8 cellular contexts compared by ENCODE assay signal in genomic region chr21:32612999-32613337, GRCh38. TPM values are rescaled to one million over a fixed set of nuclear protein-coding genes. Genes with fewer than 3 reads are reported as not detected.
DNase-seq lines count a peak whose midpoint lies in the region; ATAC-seq and TF ChIP-seq lines count a peak whose summit lies in the region.

No MANE protein-coding gene starts in this region.

- no peaks in the 10 kb centered on the region for H3K9me3 ChIP-seq in T-helper 17 cell (ENCODE audit: control insufficient read depth, low read length, poor library complexity, severe bottlenecking)
- no peaks in the 10 kb centered on the region for H3K9me3 ChIP-seq in sigmoid colon

- H3K36me3 Mint-ChIP-seq in T-helper 17 cell (ENCODE audit: low read depth) (peaks cover 4% of the 10 kb centered on the region), glutamatergic neuron (ENCODE audit: unreplicated experiment) (no peaks in the 10 kb centered on the region)

- 3% methylated on average over 15 of the region's 15 CpGs for WGBS in sigmoid colon, 2 donors

- H3K4me3 ChIP-seq in sigmoid colon: peak overlapping the region; percentile 61 to 96 (median 80)

- H3K9me3 Mint-ChIP-seq in glutamatergic neuron (ENCODE audit: unreplicated experiment): peaks cover 4% of the 10 kb centered on the region

- ATAC-seq in GM21717 (IDR thresholded peaks at IDR 0.05; ENCODE audit: unreplicated experiment): peak; percentile 8
- ATAC-seq in T-helper 17 cell: peak; percentile 1
- no peak for ATAC-seq in GM21529 (IDR thresholded peaks at IDR 0.05; ENCODE audit: unreplicated experiment)

- H3K4me1 Mint-ChIP-seq in T-helper 17 cell: peaks cover 16% of the 10 kb centered on the region
- no peaks in the 10 kb centered on the region for H3K4me1 Mint-ChIP-seq in glutamatergic neuron (ENCODE audit: low read depth, unreplicated experiment)

- DNase-seq in T-helper 17 cell (no peak), glutamatergic neuron (no peak), sigmoid colon (no peak), posterior cingulate gyrus (no peak), NCI-H2171 (lab: John Stamatoyannopoulos, UW) (no peak), RPMI8226 (no peak)

- TF ChIP-seq CTCF in glutamatergic neuron (IDR thresholded peaks at IDR 0.05; ENCODE audit: partially characterized antibody, unreplicated experiment) (no peak), sigmoid colon (IDR thresholded peaks at IDR 0.05) (no peak)

- peak overlapping the region; percentile 79 to 88 (median 86) for H3K27ac ChIP-seq in sigmoid colon

- TF ChIP-seq EP300 in sigmoid colon (IDR thresholded peaks at IDR 0.05): no peak

- H3K27ac Mint-ChIP-seq in T-helper 17 cell: peak overlapping the region; percentile 98
- peak overlapping the region; percentile 64 for H3K27ac Mint-ChIP-seq in glutamatergic neuron (ENCODE audit: unreplicated experiment)

- H3K27me3 ChIP-seq in sigmoid colon: no peaks in the 10 kb centered on the region

- H3K4me3 Mint-ChIP-seq in T-helper 17 cell (peak overlapping the region; percentile 97), glutamatergic neuron (ENCODE audit: unreplicated experiment) (peak overlapping the region; percentile 96)

- H3K27me3 Mint-ChIP-seq in T-helper 17 cell: peaks cover 6% of the 10 kb centered on the region
- peaks cover 7% of the 10 kb centered on the region for H3K27me3 Mint-ChIP-seq in glutamatergic neuron (ENCODE audit: unreplicated experiment)

- intact Hi-C loops in sigmoid colon (cut with DNase I) (loop anchor here (1.0 to 5.0 kb wide), 3 partner anchors 199 to 881 kb away; partner anchors contain the start of genes SCAF4 and URB1), posterior cingulate gyrus (cut with DNase I) (no loop called here)

- peaks cover 0 to 18% (median 14%) of the 10 kb centered on the region in 4 donors for H3K4me1 ChIP-seq in sigmoid colon

- peaks cover 0 to 17% (median 5%) of the 10 kb centered on the region in 4 donors for H3K36me3 ChIP-seq in sigmoid colon

- no peak for TF ChIP-seq POLR2A in sigmoid colon (IDR thresholded peaks at IDR 0.05)

RNA-seq across cellular contexts. Expression of gene CFAP298, which starts 0.8 kb away (rescaled TPM):
- total RNA-seq in T-helper 17 cell (10 to 100 TPM; 20.3 to 22.5 TPM), glutamatergic neuron (ENCODE audit: unreplicated experiment) (124 TPM), sigmoid colon (10 to 100 TPM; 14.4 to 33.8 (median 24.2) TPM)
- 10 to 100 TPM; 24.7 to 38.6 (median 32.4) TPM for polyA plus RNA-seq in sigmoid colon

RNA-seq across cellular contexts. Expression of gene TCP10L, which starts 27.6 kb away (rescaled TPM):
- under 1 TPM in 1 of 2 donors, not detected in 1; 0.57 TPM for total RNA-seq in T-helper 17 cell
- 31.0 TPM for total RNA-seq in glutamatergic neuron (ENCODE audit: unreplicated experiment)
- 1 to 10 TPM in 3 of 4 donors, under 1 TPM in 1; 0.66 to 2.8 (median 1.9) TPM for total RNA-seq in sigmoid colon
- polyA plus RNA-seq in sigmoid colon: under 1 TPM in 1 of 3 donors, not detected in 2; 0.51 TPM
